In genomic region chr3:138271189-138271794, GRCh38 we compare ENCODE assay signal across 1 cellular context.
TF ChIP-seq lines count a peak whose summit lies in the region.

No MANE protein-coding gene starts in this region.

TF ChIP-seq in WTC11, 78 proteins besides CTCF, POLR2A, EP300 and RAD21 (continued from another document):
- no peak for TF ChIP-seq ARID4B (CRISPR knock-in tag; IDR thresholded peaks at IDR 0.05; ENCODE audit: borderline replicate concordance)
- no peak for TF ChIP-seq CBFB (CRISPR knock-in tag; IDR thresholded peaks at IDR 0.05; ENCODE audit: low read depth)
- no peak for TF ChIP-seq GRHL2 (CRISPR knock-in tag; IDR thresholded peaks at IDR 0.05; ENCODE audit: insufficient replicate concordance, severe bottlenecking)
- TF ChIP-seq SP1 (CRISPR knock-in tag; conservative IDR thresholded peaks at IDR 0.05) = no peak
- no peak for TF ChIP-seq FOXP1 (CRISPR knock-in tag; IDR thresholded peaks at IDR 0.05; ENCODE audit: borderline replicate concordance)
- TF ChIP-seq NR3C1 (CRISPR knock-in tag; conservative IDR thresholded peaks at IDR 0.05; ENCODE audit: low read depth) = no peak
- TF ChIP-seq KAT7 (CRISPR knock-in tag; IDR thresholded peaks at IDR 0.05; ENCODE audit: borderline replicate concordance) = no peak
